Comparison of ENCODE assay signal across 10 cellular contexts in the genomic region with DNA sequence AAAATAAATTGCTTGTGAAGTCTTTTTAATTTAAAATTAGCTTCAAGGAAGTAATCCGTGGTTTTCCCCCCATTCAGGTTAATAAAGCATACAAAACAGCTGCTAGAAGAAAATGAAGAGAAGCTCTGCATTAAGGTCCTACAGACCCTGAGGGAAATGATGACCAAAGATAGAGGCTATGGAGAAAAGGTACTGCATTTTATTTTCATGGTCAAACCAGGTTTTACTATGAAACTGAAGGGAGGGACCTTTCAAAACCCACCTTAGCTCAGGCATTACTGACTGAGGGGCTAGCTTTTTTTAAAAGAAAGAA.
A peak's percentile ranks its signal among the peaks of the same experiment; 100 is the strongest.
DNase-seq lines count a peak whose midpoint lies in the region; ATAC-seq, FAIRE-seq and TF ChIP-seq lines count a peak whose summit lies in the region.
"Had no signal": no experiment of that assay in that cellular context is flagged by ENCODE, and none has a peak within 500 bp of the region (broad histone marks: within the 10 kb centered on the region; RNA-seq: fewer than 3 reads in every experiment).

No MANE protein-coding gene starts in this region.

- no peaks in the 10 kb centered on the region for H3K9me3 Mint-ChIP-seq in brain
- no peaks in the 10 kb centered on the region for H3K9me3 Mint-ChIP-seq in stimulated activated effector memory CD8-positive, alpha-beta T cell treated with anti-CD3 and anti-CD28 coated beads, Interleukin-12 subunit alpha, Interleukin-12 subunit beta, amount 100 ng/mL, for 72 hours
- H3K9me3 Mint-ChIP-seq: immature natural killer cell had no signal

- peaks cover 6% of the 10 kb centered on the region for H3K27me3 Mint-ChIP-seq in brain
- H3K27me3 Mint-ChIP-seq: activated naive CD8-positive, alpha-beta T cell treated with anti-CD3 and anti-CD28 coated beads, Interleukin-2, amount 10 ng/mL, durations not matched to agents 7 days and 5 days had no signal

- H3K36me3 Mint-ChIP-seq in brain = no peaks in the 10 kb centered on the region
- peaks cover 57% of the 10 kb centered on the region for H3K36me3 Mint-ChIP-seq in stimulated activated effector memory CD8-positive, alpha-beta T cell treated with anti-CD3 and anti-CD28 coated beads, Interleukin-12 subunit alpha, Interleukin-12 subunit beta, amount 100 ng/mL, for 72 hours

- FAIRE-seq in D721Med (lab: Jason Lieb, UNC) = no peak

- TF ChIP-seq CTCF in brain (conservative IDR thresholded peaks at IDR 0.05) (peak; percentile 15 to 19), D721Med (IDR thresholded peaks at IDR 0.05; ENCODE audit: insufficient read depth, missing control alignments) (no peak)

- peak overlapping the region in 3 of 5 experiments; percentile 12 to 69 (median 25) for H3K27ac Mint-ChIP-seq in brain
- peak overlapping the region; percentile 3 for H3K27ac Mint-ChIP-seq in stimulated activated effector memory CD8-positive, alpha-beta T cell treated with anti-CD3 and anti-CD28 coated beads, Interleukin-12 subunit alpha, Interleukin-12 subunit beta, amount 100 ng/mL, for 72 hours
- H3K27ac Mint-ChIP-seq: activated naive CD8-positive, alpha-beta T cell treated with anti-CD3 and anti-CD28 coated beads, Interleukin-2, amount 10 ng/mL, durations not matched to agents 7 days and 5 days had no signal

- peaks cover 24% of the 10 kb centered on the region for H3K4me1 Mint-ChIP-seq in brain
- H3K4me1 Mint-ChIP-seq in stimulated activated effector memory CD8-positive, alpha-beta T cell treated with anti-CD3 and anti-CD28 coated beads, Interleukin-12 subunit alpha, Interleukin-12 subunit beta, amount 100 ng/mL, for 72 hours = peaks cover 13% of the 10 kb centered on the region

- ATAC-seq in GM19467 (IDR thresholded peaks at IDR 0.05; ENCODE audit: unreplicated experiment) (peak; percentile 13), HG02981 (IDR thresholded peaks at IDR 0.05; ENCODE audit: unreplicated experiment) (peak; percentile 19), GM18517 (IDR thresholded peaks at IDR 0.05; ENCODE audit: unreplicated experiment) (no peak)
- no peak for ATAC-seq in stimulated activated effector memory CD8-positive, alpha-beta T cell treated with anti-CD3 and anti-CD28 coated beads, Interleukin-12 subunit alpha, Interleukin-12 subunit beta, amount 100 ng/mL, for 72 hours

- H3K4me3 Mint-ChIP-seq in brain = no peak overlapping the region
- no peak overlapping the region for H3K4me3 Mint-ChIP-seq in stimulated activated effector memory CD8-positive, alpha-beta T cell treated with anti-CD3 and anti-CD28 coated beads, Interleukin-12 subunit alpha, Interleukin-12 subunit beta, amount 100 ng/mL, for 72 hours
- H3K4me3 Mint-ChIP-seq: activated naive CD8-positive, alpha-beta T cell treated with anti-CD3 and anti-CD28 coated beads, Interleukin-2, amount 10 ng/mL, durations not matched to agents 7 days and 5 days; immature natural killer cell had no signal

- no peak for DNase-seq in stimulated activated effector memory CD8-positive, alpha-beta T cell treated with anti-CD3 and anti-CD28 coated beads, Interleukin-12 subunit alpha, Interleukin-12 subunit beta, amount 100 ng/mL, for 72 hours (ENCODE audit: low spot score in 2 of 2)
- DNase-seq in COLO829 (ENCODE audit: low spot score) = no peak
- no peak for DNase-seq in SIG-M5 treated with dmso at 0.1 percent for 504 hours (lab: John Stamatoyannopoulos, UW; ENCODE audit: unreplicated experiment)
- DNase-seq in D721Med (ENCODE audit: insufficient read length, low spot score) = no peak
- DNase-seq: activated naive CD8-positive, alpha-beta T cell treated with anti-CD3 and anti-CD28 coated beads, Interleukin-2, amount 10 ng/mL, durations not matched to agents 7 days and 5 days had no signal

Comparison
In these comparisons a context has a peak if more than half of its experiments do, and no peak if none do; other contexts are left out.
1. ATAC-seq: peak in GM19467 (single experiment) and HG02981 (single experiment); none in stimulated activated effector memory CD8-positive, alpha-beta T cell treated with anti-CD3 and anti-CD28 coated beads, Interleukin-12 subunit alpha, Interleukin-12 subunit beta, amount 100 ng/mL, for 72 hours (single experiment) and GM18517 (single experiment).